In the genomic region with DNA sequence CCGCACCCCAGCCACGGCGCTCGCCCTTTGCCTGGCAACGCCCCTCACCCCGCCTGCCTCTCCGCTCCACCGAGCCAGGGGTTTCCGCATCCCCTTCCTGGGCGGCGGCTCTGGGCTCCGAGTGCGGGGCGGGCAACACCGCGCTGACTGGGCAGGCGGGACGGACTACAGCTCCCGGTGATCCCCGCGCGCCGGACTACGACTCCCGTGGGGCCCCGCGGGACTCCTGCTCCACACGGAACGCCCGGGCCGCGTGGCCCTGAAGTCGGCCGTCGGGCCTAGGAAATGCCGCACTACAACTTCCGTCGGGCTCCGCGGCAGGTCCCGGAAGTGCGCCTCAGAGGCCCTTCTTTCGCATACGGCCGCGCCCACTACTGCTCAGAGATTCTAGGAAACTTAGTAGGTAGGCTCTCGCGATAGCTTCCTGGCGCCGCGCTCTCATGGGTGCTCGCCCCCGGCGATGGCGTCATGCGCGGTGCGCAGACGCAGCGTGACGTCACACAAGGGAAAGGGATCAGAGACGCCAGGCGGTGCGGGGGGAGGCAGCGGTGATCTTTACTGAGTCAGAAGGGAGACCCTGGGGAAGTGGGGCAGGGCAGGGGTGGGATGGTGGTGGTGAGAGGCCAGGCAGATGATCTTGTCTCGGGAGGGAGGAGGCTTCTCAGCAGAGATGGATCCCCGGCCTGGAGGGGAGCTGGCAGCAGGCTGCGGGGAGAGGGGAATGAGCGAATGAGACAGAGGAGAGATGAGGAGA, we compare ENCODE assay signal across 1 cellular context.
TF ChIP-seq lines count a peak whose summit lies in the region.

TSS of gene JOSD2 (minus strand) at position 123 of the 754 bp plus-strand sequence. CDS start 760 bp downstream, outside the sequence.

TF ChIP-seq in K562, 482 proteins besides CTCF, POLR2A, EP300 and RAD21 (continued from another document and continues in another):
- TF ChIP-seq NFATC3 (IDR thresholded peaks at IDR 0.05) (no peak), TCFL5 (CRISPR knock-in tag; conservative IDR thresholded peaks at IDR 0.05) (no peak), CBX8 (IDR thresholded peaks at IDR 0.05; ENCODE audit: borderline replicate concordance, extremely low read depth, low read depth, low read length, poor library complexity, severe bottlenecking) (no peak), DMBX1 (CRISPR knock-in tag; IDR thresholded peaks at IDR 0.05; ENCODE audit: borderline replicate concordance) (peak; percentile 9; the same call in 1 of the 2 replicates), ZFPM2 (CRISPR knock-in tag; IDR thresholded peaks at IDR 0.05) (no peak), RNF2 (IDR thresholded peaks at IDR 0.05) (peak; percentile 76; the same call in 1 of the 2 replicates), ZNF696 (CRISPR knock-in tag; conservative IDR thresholded peaks at IDR 0.05) (no peak), HNRNPL (IDR thresholded peaks at IDR 0.05; ENCODE audit: low read depth, low read length) (no peak), RBM15 (IDR thresholded peaks at IDR 0.05; ENCODE audit: insufficient read depth, low read length) (no peak), POLR2AphosphoS2 (IDR thresholded peaks at IDR 0.05; ENCODE audit: low read length) (peak; percentile 98), PRPF4 (IDR thresholded peaks at IDR 0.05; ENCODE audit: insufficient read depth, low read depth, low read length, poor library complexity, severe bottlenecking) (no peak), SRF (CRISPR knock-in tag; IDR thresholded peaks at IDR 0.05) (peak in 1 of 2 experiments; percentile 87; a peak in 1 of 4 replicates), MEF2A (IDR thresholded peaks at IDR 0.05; ENCODE audit: control insufficient read depth, low read depth, low read length) (no peak), ZNF76 (CRISPR knock-in tag; IDR thresholded peaks at IDR 0.05; ENCODE audit: borderline replicate concordance) (0 out of 2 replicates have a peak, but pooled peaks have one; percentile 44), TAL1 (IDR thresholded peaks at IDR 0.05) (no peak), C11orf30 (IDR thresholded peaks at IDR 0.05; ENCODE audit: low read depth) (peak; percentile 53), ZNF146 (CRISPR knock-in tag; IDR thresholded peaks at IDR 0.05; ENCODE audit: unreplicated experiment) (no peak), TAF7 (tag; IDR thresholded peaks at IDR 0.05) (no peak), PRMT5 (CRISPR knock-in tag; IDR thresholded peaks at IDR 0.05) (no peak), NONO (IDR thresholded peaks at IDR 0.05; ENCODE audit: low read depth in 2 of 2, low read length in 1 of 2) (peak in 1 of 2 experiments; percentile 70; a peak in 2 of 4 replicates), BCL6 (CRISPR knock-in tag; IDR thresholded peaks at IDR 0.05) (no peak), ZNF398 (CRISPR knock-in tag; IDR thresholded peaks at IDR 0.05) (no peak), NFIC (IDR thresholded peaks at IDR 0.05) (peak; percentile 62), DIDO1 (tag; IDR thresholded peaks at IDR 0.05; ENCODE audit: low read depth) (peak; percentile 47; the same call in 1 of the 2 replicates), KAT8 (IDR thresholded peaks at IDR 0.05; ENCODE audit: low read depth) (no peak), TAF1 (IDR thresholded peaks at IDR 0.05; ENCODE audit: control insufficient read depth, extremely low read depth, insufficient read depth, low read length, severe bottlenecking) (no peak), POU5F1 (IDR thresholded peaks at IDR 0.05; ENCODE audit: borderline replicate concordance, low read depth, low read length, partially characterized antibody) (peak; percentile 49), MED1 (CRISPR knock-in tag; IDR thresholded peaks at IDR 0.05; ENCODE audit: borderline replicate concordance) (no peak), CLOCK (CRISPR knock-in tag; IDR thresholded peaks at IDR 0.05; ENCODE audit: borderline replicate concordance) (no peak)
- TF ChIP-seq, protein P1, sequence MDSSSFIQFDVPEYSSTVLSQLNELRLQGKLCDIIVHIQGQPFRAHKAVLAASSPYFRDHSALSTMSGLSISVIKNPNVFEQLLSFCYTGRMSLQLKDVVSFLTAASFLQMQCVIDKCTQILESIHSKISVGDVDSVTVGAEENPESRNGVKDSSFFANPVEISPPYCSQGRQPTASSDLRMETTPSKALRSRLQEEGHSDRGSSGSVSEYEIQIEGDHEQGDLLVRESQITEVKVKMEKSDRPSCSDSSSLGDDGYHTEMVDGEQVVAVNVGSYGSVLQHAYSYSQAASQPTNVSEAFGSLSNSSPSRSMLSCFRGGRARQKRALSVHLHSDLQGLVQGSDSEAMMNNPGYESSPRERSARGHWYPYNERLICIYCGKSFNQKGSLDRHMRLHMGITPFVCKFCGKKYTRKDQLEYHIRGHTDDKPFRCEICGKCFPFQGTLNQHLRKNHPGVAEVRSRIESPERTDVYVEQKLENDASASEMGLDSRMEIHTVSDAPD (CRISPR knock-in tag; IDR thresholded peaks at IDR 0.05) = no peak
- TF ChIP-seq, protein P2, sequence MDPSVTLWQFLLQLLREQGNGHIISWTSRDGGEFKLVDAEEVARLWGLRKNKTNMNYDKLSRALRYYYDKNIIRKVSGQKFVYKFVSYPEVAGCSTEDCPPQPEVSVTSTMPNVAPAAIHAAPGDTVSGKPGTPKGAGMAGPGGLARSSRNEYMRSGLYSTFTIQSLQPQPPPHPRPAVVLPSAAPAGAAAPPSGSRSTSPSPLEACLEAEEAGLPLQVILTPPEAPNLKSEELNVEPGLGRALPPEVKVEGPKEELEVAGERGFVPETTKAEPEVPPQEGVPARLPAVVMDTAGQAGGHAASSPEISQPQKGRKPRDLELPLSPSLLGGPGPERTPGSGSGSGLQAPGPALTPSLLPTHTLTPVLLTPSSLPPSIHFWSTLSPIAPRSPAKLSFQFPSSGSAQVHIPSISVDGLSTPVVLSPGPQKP (CRISPR knock-in tag; IDR thresholded peaks at IDR 0.05) = no peak
- TF ChIP-seq, protein P3, sequence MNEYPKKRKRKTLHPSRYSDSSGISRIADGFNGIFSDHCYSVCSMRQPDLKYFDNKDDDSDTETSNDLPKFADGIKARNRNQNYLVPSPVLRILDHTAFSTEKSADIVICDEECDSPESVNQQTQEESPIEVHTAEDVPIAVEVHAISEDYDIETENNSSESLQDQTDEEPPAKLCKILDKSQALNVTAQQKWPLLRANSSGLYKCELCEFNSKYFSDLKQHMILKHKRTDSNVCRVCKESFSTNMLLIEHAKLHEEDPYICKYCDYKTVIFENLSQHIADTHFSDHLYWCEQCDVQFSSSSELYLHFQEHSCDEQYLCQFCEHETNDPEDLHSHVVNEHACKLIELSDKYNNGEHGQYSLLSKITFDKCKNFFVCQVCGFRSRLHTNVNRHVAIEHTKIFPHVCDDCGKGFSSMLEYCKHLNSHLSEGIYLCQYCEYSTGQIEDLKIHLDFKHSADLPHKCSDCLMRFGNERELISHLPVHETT (CRISPR knock-in tag; conservative IDR thresholded peaks at IDR 0.05 in 1 of 2, IDR thresholded peaks at IDR 0.05 in 1 of 2) = peak in 1 of 2 experiments; percentile 86; a peak in 2 of 4 replicates
- TF ChIP-seq, protein P4, sequence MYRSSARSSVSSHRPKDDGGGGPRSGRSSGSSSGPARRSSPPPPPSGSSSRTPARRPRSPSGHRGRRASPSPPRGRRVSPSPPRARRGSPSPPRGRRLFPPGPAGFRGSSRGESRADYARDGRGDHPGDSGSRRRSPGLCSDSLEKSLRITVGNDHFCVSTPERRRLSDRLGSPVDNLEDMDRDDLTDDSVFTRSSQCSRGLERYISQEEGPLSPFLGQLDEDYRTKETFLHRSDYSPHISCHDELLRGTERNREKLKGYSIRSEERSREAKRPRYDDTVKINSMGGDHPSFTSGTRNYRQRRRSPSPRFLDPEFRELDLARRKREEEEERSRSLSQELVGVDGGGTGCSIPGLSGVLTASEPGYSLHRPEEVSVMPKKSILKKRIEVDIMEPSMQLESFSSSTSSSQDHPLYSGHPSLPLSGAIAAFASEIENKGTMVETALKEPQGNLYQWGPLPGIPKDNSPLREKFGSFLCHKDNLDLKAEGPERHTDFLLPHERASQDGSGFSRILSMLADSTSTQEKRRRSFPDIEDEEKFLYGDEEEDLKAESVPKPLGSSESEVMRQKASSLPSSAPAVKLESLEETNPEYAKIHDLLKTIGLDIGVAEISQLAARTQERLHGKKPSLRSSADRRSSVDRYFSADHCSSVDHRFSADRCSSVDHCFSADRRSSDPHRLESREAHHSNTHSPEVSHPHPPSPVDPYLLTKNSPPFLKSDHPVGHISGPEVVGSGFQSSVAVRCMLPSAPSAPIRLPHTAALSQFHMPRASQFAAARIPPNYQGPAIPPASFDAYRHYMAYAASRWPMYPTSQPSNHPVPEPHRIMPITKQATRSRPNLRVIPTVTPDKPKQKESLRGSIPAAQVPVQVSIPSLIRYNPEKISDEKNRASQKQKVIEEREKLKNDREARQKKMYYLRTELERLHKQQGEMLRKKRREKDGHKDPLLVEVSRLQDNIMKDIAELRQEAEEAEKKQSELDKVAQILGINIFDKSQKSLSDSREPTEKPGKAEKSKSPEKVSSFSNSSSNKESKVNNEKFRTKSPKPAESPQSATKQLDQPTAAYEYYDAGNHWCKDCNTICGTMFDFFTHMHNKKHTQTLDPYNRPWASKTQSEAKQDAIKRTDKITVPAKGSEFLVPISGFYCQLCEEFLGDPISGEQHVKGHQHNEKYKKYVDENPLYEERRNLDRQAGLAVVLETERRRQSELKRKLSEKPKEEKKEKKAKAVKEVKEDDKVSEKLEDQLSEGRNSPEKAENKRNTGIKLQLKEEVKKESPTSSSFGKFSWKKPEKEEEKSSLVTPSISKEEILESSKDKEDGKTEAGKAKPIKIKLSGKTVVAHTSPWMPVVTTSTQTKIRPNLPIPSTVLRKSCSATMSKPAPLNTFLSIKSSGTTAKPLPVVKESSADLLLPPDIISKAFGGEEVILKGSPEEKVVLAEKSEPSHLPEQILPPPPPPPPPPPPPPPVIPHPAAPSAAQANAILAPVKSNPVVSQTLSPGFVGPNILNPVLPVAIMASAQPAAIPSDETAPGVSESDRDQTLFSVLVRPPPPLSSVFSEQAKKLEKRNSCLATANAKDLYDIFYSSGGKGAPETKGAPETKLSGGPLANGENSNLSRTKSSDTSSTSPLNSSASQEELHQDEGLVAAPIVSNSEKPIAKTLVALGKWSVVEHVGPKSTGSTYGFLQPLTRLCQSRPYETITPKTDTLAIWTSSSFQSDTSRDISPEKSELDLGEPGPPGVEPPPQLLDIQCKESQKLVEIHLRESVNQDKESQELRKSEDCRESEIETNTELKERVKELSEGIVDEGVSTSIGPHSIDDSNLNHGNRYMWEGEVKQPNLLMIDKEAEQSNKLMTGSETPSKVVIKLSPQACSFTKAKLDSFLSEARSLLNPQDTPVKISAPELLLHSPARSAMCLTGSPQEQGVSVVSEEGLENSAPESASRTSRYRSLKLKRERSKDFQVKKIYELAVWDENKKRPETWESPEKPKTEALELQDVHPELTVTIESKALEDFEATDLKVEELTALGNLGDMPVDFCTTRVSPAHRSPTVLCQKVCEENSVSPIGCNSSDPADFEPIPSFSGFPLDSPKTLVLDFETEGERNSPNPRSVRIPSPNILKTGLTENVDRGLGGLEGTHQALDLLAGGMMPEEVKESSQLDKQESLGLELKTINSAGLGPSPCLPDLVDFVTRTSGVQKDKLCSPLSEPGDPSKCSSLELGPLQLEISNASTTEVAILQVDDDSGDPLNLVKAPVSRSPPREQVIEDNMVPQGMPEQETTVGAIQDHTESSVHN (IDR thresholded peaks at IDR 0.05; ENCODE audit: borderline replicate concordance in 1 of 2, low read depth in 1 of 2) = no peak
- TF ChIP-seq, protein P5, sequence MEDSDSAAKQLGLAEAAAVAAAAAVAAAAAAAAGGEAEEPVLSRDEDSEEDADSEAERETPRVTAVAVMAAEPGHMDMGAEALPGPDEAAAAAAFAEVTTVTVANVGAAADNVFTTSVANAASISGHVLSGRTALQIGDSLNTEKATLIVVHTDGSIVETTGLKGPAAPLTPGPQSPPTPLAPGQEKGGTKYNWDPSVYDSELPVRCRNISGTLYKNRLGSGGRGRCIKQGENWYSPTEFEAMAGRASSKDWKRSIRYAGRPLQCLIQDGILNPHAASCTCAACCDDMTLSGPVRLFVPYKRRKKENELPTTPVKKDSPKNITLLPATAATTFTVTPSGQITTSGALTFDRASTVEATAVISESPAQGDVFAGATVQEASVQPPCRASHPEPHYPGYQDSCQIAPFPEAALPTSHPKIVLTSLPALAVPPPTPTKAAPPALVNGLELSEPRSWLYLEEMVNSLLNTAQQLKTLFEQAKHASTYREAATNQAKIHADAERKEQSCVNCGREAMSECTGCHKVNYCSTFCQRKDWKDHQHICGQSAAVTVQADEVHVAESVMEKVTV (CRISPR knock-in tag; IDR thresholded peaks at IDR 0.05) = 0 out of 2 replicates have a peak, but pooled peaks have one; percentile 32
- TF ChIP-seq, protein P6, sequence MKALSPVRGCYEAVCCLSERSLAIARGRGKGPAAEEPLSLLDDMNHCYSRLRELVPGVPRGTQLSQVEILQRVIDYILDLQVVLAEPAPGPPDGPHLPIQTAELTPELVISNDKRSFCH (CRISPR knock-in tag; IDR thresholded peaks at IDR 0.05) = no peak
- TF ChIP-seq, protein P6 (tag; IDR thresholded peaks at IDR 0.05) = peak; percentile 74; the same call in 1 of the 2 replicates
